ENCODE assay signal across 13 cellular contexts in the genomic region with DNA sequence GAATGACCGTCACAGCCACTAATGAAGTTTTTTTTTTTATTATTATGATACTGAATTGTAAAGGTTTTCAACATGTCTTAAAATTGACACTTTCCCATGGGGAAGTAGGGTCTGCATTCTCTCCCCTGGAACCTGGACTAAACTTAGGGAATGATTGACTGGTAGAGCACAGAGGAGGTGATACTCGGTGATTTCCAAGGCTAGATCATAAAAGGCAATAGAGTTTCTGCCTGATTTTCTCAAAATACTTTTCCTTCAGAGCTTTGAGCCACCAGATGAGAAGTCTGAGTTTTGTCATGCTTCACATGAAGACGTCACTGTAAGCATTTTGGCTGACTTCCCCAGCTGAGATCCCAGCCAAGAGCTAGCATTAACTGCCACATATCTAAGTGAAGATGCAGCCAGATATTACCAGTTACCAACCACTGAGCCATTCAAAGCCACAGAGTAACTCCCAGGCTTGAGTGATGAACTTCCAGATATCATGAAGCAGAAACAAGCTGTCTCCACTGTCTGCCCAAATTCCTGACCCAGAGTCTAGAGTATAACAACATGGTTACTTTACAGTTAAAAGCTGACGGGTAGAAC.
A peak's percentile ranks its signal among the peaks of the same experiment; 100 is the strongest.
DNase-seq lines count a peak whose midpoint lies in the region; ATAC-seq, FAIRE-seq and TF ChIP-seq lines count a peak whose summit lies in the region.
"Had no signal": no experiment of that assay in that cellular context is flagged by ENCODE, and none has a peak within 500 bp of the region (broad histone marks: within the 10 kb centered on the region; RNA-seq: fewer than 3 reads in every experiment).

No MANE protein-coding gene starts in this region.

- TF ChIP-seq POLR2A in adrenal gland (IDR thresholded peaks at IDR 0.05): no peak

- peak; percentile 38 for ATAC-seq in omental fat pad (ENCODE audit: low FRiP score)
- ATAC-seq: heart left ventricle had no signal

- no peak overlapping the region for H3K4me3 Mint-ChIP-seq in H9
- H3K4me3 Mint-ChIP-seq in immature natural killer cell: no peak overlapping the region
- H3K4me3 Mint-ChIP-seq: activated naive CD8-positive, alpha-beta T cell treated with anti-CD3 and anti-CD28 coated beads for 36 hours; CD4-positive, alpha-beta T cell had no signal

- H3K27ac Mint-ChIP-seq in H9 (no peak overlapping the region; a peak in 1 of 7 replicates), immature natural killer cell (no peak overlapping the region)
- H3K27ac Mint-ChIP-seq: activated naive CD8-positive, alpha-beta T cell treated with anti-CD3 and anti-CD28 coated beads for 36 hours; CD4-positive, alpha-beta T cell; progenitor cell of endocrine pancreas had no signal

- DNase-seq in G401 (ENCODE audit: low spot score) (peak; percentile 76), adrenal gland (peak; percentile 18 to 79 (median 26)), foreskin fibroblast (peak; percentile 47 to 87), omental fat pad (ENCODE audit: low spot score) (no peak), NCI-H2196 (lab: John Stamatoyannopoulos, UW; ENCODE audit: unreplicated experiment) (no peak), HTR-8/SVneo (ENCODE audit: insufficient read length, low spot score) (no peak), H9 (no peak), immature natural killer cell (no peak)
- DNase-seq: activated naive CD8-positive, alpha-beta T cell treated with anti-CD3 and anti-CD28 coated beads for 36 hours; CD4-positive, alpha-beta T cell; stomach had no signal

- no peaks in the 10 kb centered on the region for H3K79me1 ChIP-seq in H9 (ENCODE audit: insufficient read depth, low read depth, low read length, poor library complexity, severe bottlenecking)

- no peak overlapping the region for H3K56ac ChIP-seq in H9 (ENCODE audit: insufficient read length, low read depth, low read length)

- H3K4ac ChIP-seq in H9 (ENCODE audit: low read depth, low read length): no peak overlapping the region

- no peak overlapping the region for H4K91ac ChIP-seq in H9 (ENCODE audit: insufficient read length, low read depth, low read length)

- H3T11ph ChIP-seq in H9 (ENCODE audit: low read length): no peak overlapping the region

- H3K4me2 ChIP-seq in H9 (ENCODE audit: insufficient read depth, insufficient read length, low read length): no peak overlapping the region

- H3K23ac ChIP-seq in H9 (ENCODE audit: insufficient read length, low read depth, low read length): no peak overlapping the region

- no peak overlapping the region for H2AK5ac ChIP-seq in H9 (ENCODE audit: insufficient read length, low read length)

- WGBS in adrenal gland, 4 donors: 56 to 64% (median 59%) methylated on average over 4 of the region's 4 CpGs
- WGBS in H9 (ENCODE audit: extremely low coverage, insufficient read length, low lambda C conversion rate): no CpG with 5 or more reads among the region's 4 CpGs

- H3K36me3 ChIP-seq in adrenal gland (replicated peaks in 1 of 2): no peaks in the 10 kb centered on the region
- H3K36me3 ChIP-seq: heart left ventricle, stomach had no signal

- no peak overlapping the region for H2BK5ac ChIP-seq in H9 (ENCODE audit: insufficient read length, low read length)

- H3K9me3 ChIP-seq in adrenal gland (replicated peaks in 1 of 3) (peaks cover 0 to 4% (median 0%) of the 10 kb centered on the region in 3 donors), H9 (ENCODE audit: control insufficient read depth, low read depth, low read length) (no peaks in the 10 kb centered on the region)
- H3K9me3 ChIP-seq: heart left ventricle, stomach had no signal

- no peak overlapping the region for H3K18ac ChIP-seq in H9 (ENCODE audit: insufficient read length, low read depth, low read length)

- no peak overlapping the region for H3K9ac ChIP-seq in H9 (ENCODE audit: extremely low read depth, insufficient read length, low read length)

- in situ Hi-C loops in G401 (cut with HindIII; ENCODE audit: low sequenced_read_pairs): no loop called here

- intact Hi-C loops in adrenal gland (cut with DNase I): no loop called here

- H3K27me3 ChIP-seq in adrenal gland: no peaks in the 10 kb centered on the region
- no peaks in the 10 kb centered on the region for H3K27me3 ChIP-seq in H9 (ENCODE audit: insufficient read depth, low read length)
- H3K27me3 ChIP-seq: heart left ventricle, stomach had no signal

- no peaks in the 10 kb centered on the region for H3K79me2 ChIP-seq in H9 (ENCODE audit: insufficient read depth, low read length)

- H3K4me3 ChIP-seq in adrenal gland (no peak overlapping the region), foreskin fibroblast (ENCODE audit: low read depth in 1 of 2, low read length in 2 of 2) (no peak overlapping the region)
- H3K4me3 ChIP-seq: heart left ventricle, stomach had no signal

- no peaks in the 10 kb centered on the region for H3K27me3 Mint-ChIP-seq in H9 (ENCODE audit: low read depth)
- H3K27me3 Mint-ChIP-seq in immature natural killer cell (ENCODE audit: low read depth in 3 of 3): no peaks in the 10 kb centered on the region
- H3K27me3 Mint-ChIP-seq: activated naive CD8-positive, alpha-beta T cell treated with anti-CD3 and anti-CD28 coated beads for 36 hours; CD4-positive, alpha-beta T cell; progenitor cell of endocrine pancreas had no signal

- no peak overlapping the region for H3K14ac ChIP-seq in H9 (ENCODE audit: insufficient read depth, low read length)

- H3K9me3 Mint-ChIP-seq in H9: no peaks in the 10 kb centered on the region
- peaks cover 4 to 39% (median 16%) of the 10 kb centered on the region in 6 donors for H3K9me3 Mint-ChIP-seq in immature natural killer cell

- no peak overlapping the region for H2BK15ac ChIP-seq in H9 (ENCODE audit: low read depth, low read length)

- no peak overlapping the region for H2BK20ac ChIP-seq in H9 (ENCODE audit: low read depth, low read length, poor library complexity, severe bottlenecking)

- no peaks in the 10 kb centered on the region for H4K20me1 ChIP-seq in H9 (ENCODE audit: control insufficient read depth, insufficient read depth, insufficient read length)

- no peaks in the 10 kb centered on the region for H3K23me2 ChIP-seq in H9 (ENCODE audit: insufficient read length, low read depth, low read length, poor library complexity, severe bottlenecking)

- H2AFZ ChIP-seq in H9 (ENCODE audit: low read length): no peak overlapping the region

- no peak overlapping the region for H2BK120ac ChIP-seq in H9 (ENCODE audit: low read depth, low read length, poor library complexity, severe bottlenecking)

- TF ChIP-seq CTCF in adrenal gland (IDR thresholded peaks at IDR 0.05): no peak
- TF ChIP-seq CTCF in foreskin fibroblast (IDR thresholded peaks at IDR 0.05; ENCODE audit: low read depth, low read length): no peak
- TF ChIP-seq CTCF in omental fat pad (IDR thresholded peaks at IDR 0.05): no peak
- TF ChIP-seq CTCF in H9 (conservative IDR thresholded peaks at IDR 0.05): no peak

- H4K8ac ChIP-seq in H9 (replicated peaks; ENCODE audit: insufficient read length, low read depth, low read length): no peak overlapping the region

- H3K4me1 ChIP-seq in adrenal gland (replicated peaks in 1 of 2) (no peaks in the 10 kb centered on the region), H9 (ENCODE audit: insufficient read depth, low read length) (peaks cover 2% of the 10 kb centered on the region; the same call in 1 of the 2 replicates)
- H3K4me1 ChIP-seq: stomach had no signal

- H3K36me3 Mint-ChIP-seq in H9 (ENCODE audit: insufficient read depth in 1 of 3, low read depth in 3 of 3): no peaks in the 10 kb centered on the region
- H3K36me3 Mint-ChIP-seq in immature natural killer cell: no peaks in the 10 kb centered on the region
- H3K36me3 Mint-ChIP-seq: activated naive CD8-positive, alpha-beta T cell treated with anti-CD3 and anti-CD28 coated beads for 36 hours had no signal

- no peak overlapping the region for H4K5ac ChIP-seq in H9 (ENCODE audit: insufficient read length, low read depth, low read length)

- H2BK12ac ChIP-seq in H9 (ENCODE audit: insufficient read length, low read depth, low read length): no peak overlapping the region

- H3K27ac ChIP-seq in adrenal gland: no peak overlapping the region
- no peak overlapping the region for H3K27ac ChIP-seq in H9 (ENCODE audit: insufficient read length, low read depth, low read length)
- H3K27ac ChIP-seq: stomach had no signal

- H3K4me1 Mint-ChIP-seq in H9: peaks cover 40 to 41% of the 10 kb centered on the region in 2 experiments
- H3K4me1 Mint-ChIP-seq in immature natural killer cell: no peaks in the 10 kb centered on the region
- H3K4me1 Mint-ChIP-seq: activated naive CD8-positive, alpha-beta T cell treated with anti-CD3 and anti-CD28 coated beads for 36 hours had no signal

- FAIRE-seq in HTR-8/SVneo (lab: Jason Lieb, UNC): no peak

Comparison
In these comparisons a context has a peak if more than half of its experiments do, and no peak if none do; other contexts are left out.
1. DNase-seq: peak in G401 (single experiment), adrenal gland (7 of 7) and foreskin fibroblast (2 of 2); none in omental fat pad (single experiment), NCI-H2196 (single experiment), HTR-8/SVneo (single experiment), H9 (single experiment) and immature natural killer cell (0 of 3).